8 cellular contexts compared by ENCODE assay signal in genomic region chr2:207352978-207353377, GRCh38.
A peak's percentile ranks its signal among the peaks of the same experiment; 100 is the strongest.
DNase-seq lines count a peak whose midpoint lies in the region; ATAC-seq and TF ChIP-seq lines count a peak whose summit lies in the region.

No MANE protein-coding gene starts in this region.

- RAD21 ChIA-PET in HCT116 (lab: Charles Lee; ENCODE audit: low non-redundant PET in 1 of 2, low total read pairs in 2 of 2, uncharacterized antibody in 2 of 2, unreplicated experiment in 2 of 2): no interaction called here

- peak; percentile 15 for DNase-seq in NK-92 treated with Interleukin-12 subunit alpha and Interleukin-12 subunit beta, amount 100 ng/mL, for 24 hours (lab: John Stamatoyannopoulos, UW)
- DNase-seq in NK-92 (lab: John Stamatoyannopoulos, UW; ENCODE audit: unreplicated experiment) (no peak), HCT116 (ENCODE audit: low read depth, low spot score) (no peak), RPMI8226 (peak; percentile 70), iPS-NIHi11 (ENCODE audit: low spot score) (peak; percentile 35), D341Med (ENCODE audit: low spot score) (no peak), HCEC 1CT (no peak)
- no peak for DNase-seq in stimulated activated CD4-positive, alpha-beta T cell treated with anti-CD3 and anti-CD28 coated beads, Interleukin-4, amount 100 ng/mL, for 4 hours

- intact Hi-C loops in HCT116 (cut with micrococcal nuclease): no loop called here

- H3K36me3 ChIP-seq in HCT116 (ENCODE audit: control insufficient read depth in 1 of 2, insufficient read depth in 2 of 2, low read length in 2 of 2): no peaks in the 10 kb centered on the region

- POLR2A ChIA-PET in HCT116 (lab: Charles Lee): interaction anchor here (1.0 kb wide), 1 partner anchor 14 kb away, joined by 3 read pairs; no protein-coding TSS in a partner anchor

- TF ChIP-seq CTCF in HCT116 (IDR thresholded peaks at IDR 0.05 in 2 of 3, conservative IDR thresholded peaks at IDR 0.05 in 1 of 3; ENCODE audit: borderline replicate concordance in 1 of 3, insufficient read depth in 1 of 3, low read depth in 2 of 3, low read length in 2 of 3): 0 out of 6 replicates have a peak, but pooled peaks of 1 of the 3 experiments have one; percentile 5

- CTCF ChIA-PET in HCT116 (lab: Charles Lee): no interaction called here

- H4K20me1 ChIP-seq in HCT116 (ENCODE audit: insufficient read depth): no peaks in the 10 kb centered on the region

- no peak overlapping the region for H3K27ac ChIP-seq in HCT116 (ENCODE audit: low read depth, low read length)

- no peak overlapping the region for H3K4me3 ChIP-seq in HCT116 (replicated peaks in 1 of 2; ENCODE audit: low read depth in 1 of 2, low read length in 2 of 2)

- TF ChIP-seq POLR2A in HCT116 (IDR thresholded peaks at IDR 0.05; ENCODE audit: borderline replicate concordance, extremely low read depth, insufficient read depth, insufficient read length): no peak

- BruUV-seq in HCT116 (replicated peaks; lab: Mats Ljungman, UMichigan): no TSS peak

- no peak overlapping the region for H2AFZ ChIP-seq in HCT116 (ENCODE audit: low read depth, low read length, poor library complexity, severe bottlenecking)

- no peaks in the 10 kb centered on the region for H3K27me3 ChIP-seq in HCT116 (ENCODE audit: insufficient read depth, low read length)

- peaks cover 0 to 4% of the 10 kb centered on the region in 2 experiments; a peak in 1 of 4 replicates for H3K4me1 ChIP-seq in HCT116 (ENCODE audit: control insufficient read depth in 1 of 2, insufficient read depth in 2 of 2, low read length in 2 of 2)

- no peaks in the 10 kb centered on the region for H3K79me2 ChIP-seq in HCT116 (ENCODE audit: insufficient read depth, low read length)

- H3K9me3 ChIP-seq in HCT116 (ENCODE audit: control insufficient read depth in 1 of 2, insufficient read depth in 1 of 2, low read depth in 1 of 2, low read length in 2 of 2): no peaks in the 10 kb centered on the region

- peak; percentile 74 for ATAC-seq in HCT116

- H3K9ac ChIP-seq in HCT116 (ENCODE audit: low read length): no peak overlapping the region

- no peak overlapping the region for H3K4me2 ChIP-seq in HCT116 (ENCODE audit: low read length)

- TF ChIP-seq RAD21 in HCT116 (IDR thresholded peaks at IDR 0.05; ENCODE audit: low read depth): peak; percentile 54

- H3K9me2 ChIP-seq in HCT116 (ENCODE audit: insufficient read depth): no peaks in the 10 kb centered on the region

TF ChIP-seq in HCT116, 20 proteins besides CTCF, POLR2A, EP300 and RAD21:
- no peak for TF ChIP-seq FOSL1 (IDR thresholded peaks at IDR 0.05; ENCODE audit: low read depth)
- no peak for TF ChIP-seq EZH2 (IDR thresholded peaks at IDR 0.05)
- no peak for TF ChIP-seq TCF7L2 (IDR thresholded peaks at IDR 0.05; ENCODE audit: borderline replicate concordance, extremely low read depth, insufficient read depth, insufficient read length)
- no peak for TF ChIP-seq EGR1 (IDR thresholded peaks at IDR 0.05; ENCODE audit: low read depth)
- TF ChIP-seq ELF1 (IDR thresholded peaks at IDR 0.05; ENCODE audit: borderline replicate concordance, low read depth): no peak
- no peak for TF ChIP-seq SP1 (IDR thresholded peaks at IDR 0.05; ENCODE audit: low read depth)
- TF ChIP-seq EZH2phosphoT487 (IDR thresholded peaks at IDR 0.05; ENCODE audit: borderline replicate concordance): no peak

Comparison
In these comparisons a context has a peak if more than half of its experiments do, and no peak if none do; other contexts are left out.
1. DNase-seq: peak in NK-92 treated with Interleukin-12 subunit alpha and Interleukin-12 subunit beta, amount 100 ng/mL, for 24 hours (single experiment), RPMI8226 (single experiment) and iPS-NIHi11 (single experiment); none in NK-92 (single experiment), HCT116 (single experiment), stimulated activated CD4-positive, alpha-beta T cell treated with anti-CD3 and anti-CD28 coated beads, Interleukin-4, amount 100 ng/mL, for 4 hours (0 of 2), D341Med (single experiment) and HCEC 1CT (single experiment).